ENCODE assay signal across 22 cellular contexts in genomic region chr6:139380168-139380567, GRCh38. TPM values are rescaled to one million over a fixed set of nuclear protein-coding genes. Genes with fewer than 3 reads are reported as not detected.
DNase-seq lines count a peak whose midpoint lies in the region; ATAC-seq, FAIRE-seq and TF ChIP-seq lines count a peak whose summit lies in the region.
"Had no signal": no experiment of that assay in that cellular context is flagged by ENCODE, and none has a peak within 500 bp of the region (broad histone marks: within the 10 kb centered on the region; RNA-seq: fewer than 3 reads in every experiment).

No MANE protein-coding gene starts in this region.

- H2AFZ ChIP-seq in IMR-90 (replicated peaks; ENCODE audit: low read length, poor library complexity), result no peak overlapping the region
- H2AFZ ChIP-seq in K562 (ENCODE audit: low read depth, low read length), result peak overlapping the region; percentile 89
- H2AFZ ChIP-seq in parathyroid adenoma, result peak overlapping the region; percentile 18
- H2AFZ ChIP-seq in smooth muscle cell (ENCODE audit: low read depth), result no peak overlapping the region

- H3K9me1 ChIP-seq in IMR-90 (ENCODE audit: insufficient read depth, low read length) (peaks cover 4% of the 10 kb centered on the region; the same call in 1 of the 2 replicates), K562 (ENCODE audit: control insufficient read depth, insufficient read depth, low read length) (no peaks in the 10 kb centered on the region)

- TF ChIP-seq POLR2A in IMR-90 (IDR thresholded peaks at IDR 0.05; ENCODE audit: low read depth, low read length), result no peak
- TF ChIP-seq POLR2A in NB4 (IDR thresholded peaks at IDR 0.05; ENCODE audit: extremely low read depth, insufficient read length), result no peak
- no peak for TF ChIP-seq POLR2A in K562 (conservative IDR thresholded peaks at IDR 0.05)

- H3K9me3 ChIP-seq in IMR-90 (ENCODE audit: control insufficient read depth, insufficient read depth, low read length) (no peaks in the 10 kb centered on the region), K562 (replicated peaks; ENCODE audit: control insufficient read depth, insufficient read depth, low read depth, low read length) (no peaks in the 10 kb centered on the region), parathyroid adenoma (ENCODE audit: control insufficient read depth, low read length) (no peaks in the 10 kb centered on the region), smooth muscle cell (replicated peaks; ENCODE audit: low read depth) (no peaks in the 10 kb centered on the region), WERI-Rb-1 (ENCODE audit: severe bottlenecking) (no peaks in the 10 kb centered on the region)
- H3K9me3 ChIP-seq: A549, Peyer's patch had no signal

- in situ Hi-C loops in IMR-90 (cut with MboI; ENCODE audit: low sequenced_read_pairs) (no loop called here), K562 (cut with MboI) (no loop called here), KBM-7 (cut with MboI; ENCODE audit: low pct_unique_long_range_greater_than_20kb, low sequenced_read_pairs) (loop anchor here (25.0 kb wide), 3 partner anchors 257 to 1057 kb away; no protein-coding TSS in a partner anchor)

- no peak overlapping the region for H3K18ac ChIP-seq in IMR-90 (ENCODE audit: low read depth, low read length)

- BruUV-seq in IMR-90 (replicated peaks; lab: Mats Ljungman, UMichigan) (no TSS peak), K562 (replicated peaks; lab: Mats Ljungman, UMichigan) (no TSS peak)

- H3K79me2 ChIP-seq in K562 (ENCODE audit: control insufficient read depth, insufficient read depth, low read length), result peaks cover 3% of the 10 kb centered on the region; the same call in 1 of the 3 replicates
- no peaks in the 10 kb centered on the region for H3K79me2 ChIP-seq in parathyroid adenoma
- H3K79me2 ChIP-seq in smooth muscle cell (ENCODE audit: low read depth), result no peaks in the 10 kb centered on the region

- H2AK5ac ChIP-seq in IMR-90 (ENCODE audit: low read depth, low read length), result 0 out of 2 replicates have a peak overlapping the region, but pooled peaks have one; percentile 12

- WGBS in IMR-90 (ENCODE audit: extremely low coverage in 2 of 2, insufficient read length in 1 of 2), 2 experiments, result 100% methylated on average over 3 of the region's 7 CpGs; no CpG with 5 or more reads in 1 of the 2 experiments
- 43% methylated on average over 7 of the region's 7 CpGs for WGBS in K562 (ENCODE audit: insufficient coverage, low coverage, missing lambda C conversion rate)
- 94% methylated on average over 7 of the region's 7 CpGs for WGBS in smooth muscle cell (ENCODE audit: low lambda C conversion rate)

- POLR2A ChIA-PET in IMR-90 (lab: Charles Lee; ENCODE audit: unreplicated experiment), result no interaction called here
- POLR2A ChIA-PET in K562 (lab: Yijun Ruan, JAX), result interaction anchor here (0.6 kb wide), 1 partner anchor 414 kb away, joined by 3 read pairs; no protein-coding TSS in a partner anchor

- H3K4me2 ChIP-seq in IMR-90 (ENCODE audit: low read depth, low read length) (no peak overlapping the region), K562 (ENCODE audit: insufficient read depth, low read length) (peak overlapping the region; percentile 40; the same call in 1 of the 2 replicates), parathyroid adenoma (ENCODE audit: low read length) (no peak overlapping the region), smooth muscle cell (no peak overlapping the region)
- H3K4me2 ChIP-seq: A549 had no signal

- no peak overlapping the region for H2BK5ac ChIP-seq in IMR-90 (ENCODE audit: low read depth, low read length, poor library complexity, severe bottlenecking)

- intact Hi-C loops in IMR-90 (cut with micrococcal nuclease) (no loop called here), K562 (cut with micrococcal nuclease) (no loop called here)

- no peak overlapping the region for H3K23ac ChIP-seq in IMR-90 (ENCODE audit: low read depth, low read length)

- H3K14ac ChIP-seq in IMR-90 (replicated peaks; ENCODE audit: low read depth, low read length), result no peak overlapping the region

- ATAC-seq in IMR-90 (ENCODE audit: low read depth) (no peak), K562 (no peak)
- ATAC-seq: A549 had no signal

- H4K8ac ChIP-seq in IMR-90 (ENCODE audit: low read depth in 2 of 2, low read length in 2 of 2), result no peak overlapping the region

- TF ChIP-seq CTCF in IMR-90 (conservative IDR thresholded peaks at IDR 0.05; ENCODE audit: low read depth, low read length) (no peak), NB4 (IDR thresholded peaks at IDR 0.05; ENCODE audit: low read depth, low read length) (no peak), K562 (IDR thresholded peaks at IDR 0.05 in 2 of 3, conservative IDR thresholded peaks at IDR 0.05 in 1 of 3; ENCODE audit: insufficient read depth in 2 of 3, low read depth in 1 of 3, low read length in 3 of 3) (no peak), parathyroid adenoma (IDR thresholded peaks at IDR 0.05) (no peak), smooth muscle cell (IDR thresholded peaks at IDR 0.05; ENCODE audit: borderline replicate concordance, insufficient read depth, poor library complexity, severe bottlenecking) (no peak), WERI-Rb-1 (IDR thresholded peaks at IDR 0.05; ENCODE audit: low read depth, low read length) (no peak)

- H2AK9ac ChIP-seq in IMR-90 (replicated peaks; ENCODE audit: low read depth, low read length, poor library complexity), result no peak overlapping the region

- H4K5ac ChIP-seq in IMR-90 (ENCODE audit: low read depth, low read length), result no peak overlapping the region

- no peak for FAIRE-seq in K562 (lab: Jason Lieb, UNC)
- FAIRE-seq: A549, GM18507 had no signal

- no peak overlapping the region for H3K27ac ChIP-seq in IMR-90 (ENCODE audit: insufficient read depth, low read length)
- H3K27ac ChIP-seq in K562 (ENCODE audit: extremely low read depth, low read depth, low read length), result 0 out of 3 replicates have a peak overlapping the region, but pooled peaks have one; percentile 2
- H3K27ac ChIP-seq in parathyroid adenoma, result no peak overlapping the region
- H3K27ac ChIP-seq in smooth muscle cell (ENCODE audit: low read depth), result no peak overlapping the region
- no peak overlapping the region for H3K27ac ChIP-seq in WERI-Rb-1
- H3K27ac ChIP-seq: BLaER1 treated with 17β-estradiol and CSF1 and Interleukin-3, amounts not matched to agents 10 nM and 100 nM; GM23248; Peyer's patch had no signal

- H3K56ac ChIP-seq in IMR-90 (ENCODE audit: extremely low read depth, insufficient read depth, low read length), result no peak overlapping the region

- no peak overlapping the region for H3K4ac ChIP-seq in IMR-90 (ENCODE audit: low read depth, low read length)

- H3K79me1 ChIP-seq in IMR-90 (ENCODE audit: low read depth in 1 of 2, low read length in 2 of 2), result peaks cover 0 to 14% of the 10 kb centered on the region in 2 experiments; a peak in 1 of 4 replicates

- no peaks in the 10 kb centered on the region for H4K20me1 ChIP-seq in IMR-90 (ENCODE audit: insufficient read depth, low read length)
- no peaks in the 10 kb centered on the region for H4K20me1 ChIP-seq in K562 (replicated peaks; ENCODE audit: control insufficient read depth, insufficient read depth, low read length)
- no peaks in the 10 kb centered on the region for H4K20me1 ChIP-seq in smooth muscle cell (ENCODE audit: low read depth)
- H4K20me1 ChIP-seq: BLaER1 treated with 17β-estradiol and CSF1 and Interleukin-3, amounts not matched to agents 10 nM and 100 nM had no signal

- H3K9ac ChIP-seq in IMR-90 (ENCODE audit: low read depth, low read length) (no peak overlapping the region), K562 (ENCODE audit: insufficient read depth in 1 of 2, low read depth in 2 of 2, low read length in 2 of 2) (no peak overlapping the region; a peak in 1 of 4 replicates), parathyroid adenoma (no peak overlapping the region), smooth muscle cell (ENCODE audit: low read depth) (no peak overlapping the region)
- H3K9ac ChIP-seq: BLaER1 treated with 17β-estradiol and CSF1 and Interleukin-3, amounts not matched to agents 10 nM and 100 nM; GM23248 had no signal

- peak overlapping the region; percentile 29; the same call in 1 of the 2 replicates for H2BK20ac ChIP-seq in IMR-90 (ENCODE audit: low read depth, low read length)

- peaks cover 5% of the 10 kb centered on the region for H3F3A ChIP-seq in smooth muscle cell (ENCODE audit: low read depth)

- no peak for TF ChIP-seq RAD21 in IMR-90 (IDR thresholded peaks at IDR 0.05; ENCODE audit: low read length)
- no peak for TF ChIP-seq RAD21 in K562 (CRISPR knock-in tag; conservative IDR thresholded peaks at IDR 0.05 in 1 of 2, IDR thresholded peaks at IDR 0.05 in 1 of 2)

- H3K4me3 ChIP-seq in IMR-90 (ENCODE audit: insufficient read depth, low read depth, low read length) (no peak overlapping the region), NB4 (ENCODE audit: low read depth, low read length) (no peak overlapping the region), K562 (no peak overlapping the region), parathyroid adenoma (ENCODE audit: low read depth, low read length) (no peak overlapping the region), smooth muscle cell (no peak overlapping the region), WERI-Rb-1 (ENCODE audit: low read depth, low read length) (no peak overlapping the region)
- H3K4me3 ChIP-seq: A549; BLaER1 treated with 17β-estradiol and CSF1 and Interleukin-3, amounts not matched to agents 10 nM and 100 nM; GM23248; Peyer's patch had no signal

- H3K4me1 ChIP-seq in IMR-90 (ENCODE audit: control insufficient read depth, insufficient read depth, low read length) (peaks cover 8% of the 10 kb centered on the region), K562 (replicated peaks in 1 of 2; ENCODE audit: control insufficient read depth in 2 of 2, insufficient read depth in 2 of 2, low read length in 2 of 2) (peaks cover 24 to 52% of the 10 kb centered on the region in 2 experiments), parathyroid adenoma (peaks cover 7% of the 10 kb centered on the region), smooth muscle cell (ENCODE audit: low read depth) (peaks cover 13% of the 10 kb centered on the region)

- dilution Hi-C loops in IMR-90 (cut with HindIII; ENCODE audit: low sequenced_read_pairs, unreplicated experiment), result no loop called here

- H2BK120ac ChIP-seq in IMR-90 (ENCODE audit: low read depth, low read length), result no peak overlapping the region

- TF ChIP-seq EP300 in K562 (IDR thresholded peaks at IDR 0.05; ENCODE audit: low read length), result no peak

- H3K36me3 ChIP-seq in IMR-90 (ENCODE audit: control insufficient read depth, insufficient read depth, low read length) (no peaks in the 10 kb centered on the region), K562 (ENCODE audit: control insufficient read depth, insufficient read depth, low read length) (no peaks in the 10 kb centered on the region), parathyroid adenoma (ENCODE audit: control insufficient read depth, insufficient read depth, low read length) (no peaks in the 10 kb centered on the region), smooth muscle cell (ENCODE audit: low read depth) (no peaks in the 10 kb centered on the region), WERI-Rb-1 (no peaks in the 10 kb centered on the region)
- H3K36me3 ChIP-seq: BLaER1 treated with 17β-estradiol and CSF1 and Interleukin-3, amounts not matched to agents 10 nM and 100 nM; Peyer's patch had no signal

- H4K91ac ChIP-seq in IMR-90 (ENCODE audit: insufficient read depth, low read depth, low read length), result no peak overlapping the region

- H3K27me3 ChIP-seq in IMR-90 (ENCODE audit: control insufficient read depth, insufficient read depth, low read length), result no peaks in the 10 kb centered on the region
- H3K27me3 ChIP-seq in K562 (ENCODE audit: control insufficient read depth in 2 of 2, insufficient read depth in 2 of 2, low read length in 2 of 2), result no peaks in the 10 kb centered on the region
- no peaks in the 10 kb centered on the region for H3K27me3 ChIP-seq in parathyroid adenoma (ENCODE audit: control insufficient read depth, insufficient read depth, low read length)
- no peaks in the 10 kb centered on the region for H3K27me3 ChIP-seq in smooth muscle cell (ENCODE audit: low read depth)
- H3K27me3 ChIP-seq in WERI-Rb-1 (ENCODE audit: insufficient read depth, low read depth, severe bottlenecking), result no peaks in the 10 kb centered on the region
- H3K27me3 ChIP-seq: BLaER1 treated with 17β-estradiol and CSF1 and Interleukin-3, amounts not matched to agents 10 nM and 100 nM; Peyer's patch had no signal

- CTCF ChIA-PET in IMR-90 (lab: Yijun Ruan, JAX) (no interaction called here), K562 (lab: Yijun Ruan, JAX; ENCODE audit: low intra/inter-chr PET ratio) (no interaction called here)

- H2BK15ac ChIP-seq in IMR-90 (ENCODE audit: low read depth, low read length), result no peak overlapping the region

- DNase-seq in IMR-90 (no peak), NB4 (ENCODE audit: low read depth) (peak; percentile 25), K562 (ENCODE audit: extremely low read depth in 1 of 4, low spot score in 3 of 4) (peak in 2 of 4 experiments; percentile 18 to 21), smooth muscle cell (lab: John Stamatoyannopoulos, UW; ENCODE audit: unreplicated experiment) (no peak), KBM-7 (no peak), WERI-Rb-1 (no peak)
- DNase-seq: CD4-positive, alpha-beta T cell; DMS53; GM23248; H7; NCI-H1092; NCI-H1417 treated with DMSO at 0.1 percent for 48 hours; NCI-H1694 treated with DMSO at 0.1 percent for 48 hours; NCI-H2081; NCI-H2227 treated with DMSO at 0.1 percent for 48 hours; NCI-H526 treated with DMSO at 0.1 percent for 48 hours; Peyer's patch; SHP77 treated with DMSO at 0.1 percent for 48 hours had no signal

RNA-seq across cellular contexts. Expression of gene CITED2, which starts 5.7 kb away (rescaled TPM):
- 163 and 266 TPM in 2 replicates for total RNA-seq in IMR-90 (2012; rRNA removed)
- polyA plus RNA-seq in IMR-90 (2012; rRNA removed), result 483 and 714 TPM in 2 replicates
- polyA plus RNA-seq in IMR-90 (2012; cell fraction: cytosol; rRNA removed), result 132 and 474 TPM in 2 replicates
- polyA plus RNA-seq in IMR-90 (2012; cell fraction: nucleus; rRNA removed; ENCODE audit: low replicate concordance), result 416 and 734 TPM in 2 replicates
- total RNA-seq in K562 (2011; cell fraction: chromatin; rRNA removed; ENCODE audit: low replicate concordance), result 15.3 and 17.8 TPM in 2 replicates
- 22.8 and 25.8 TPM in 2 replicates for total RNA-seq in K562 (2011; cell fraction: nucleolus; rRNA removed)
- 18.8 and 19.2 TPM in 2 replicates for total RNA-seq in K562 (2011; cell fraction: nucleoplasm; rRNA removed)
- total RNA-seq in K562 (2014; rRNA removed), result 56.6 and 80.0 TPM in 2 replicates
- total RNA-seq in K562 (2014; rRNA removed; fragmentation: Illumina TruSeq; extraction: Trizol), result 15.3 and 18.2 TPM in 2 replicates
- total RNA-seq in K562 (2015; rRNA removed; fragmentation: Illumina TruSeq; extraction: Trizol), result 12.0 and 13.5 TPM in 2 replicates
- total RNA-seq in K562 (2021), result 80.9 and 86.1 TPM in 2 replicates
- polyA plus RNA-seq in K562 (2011; rRNA removed), result 17.5 and 44.7 TPM in 2 replicates
- polyA plus RNA-seq in K562 (2011; cell fraction: cytosol; rRNA removed), result 24.9 and 64.7 TPM in 2 replicates
- polyA plus RNA-seq in K562 (2011; cell fraction: nucleus; rRNA removed), result 35.6 and 45.1 TPM in 2 replicates
- 30.8 and 32.8 TPM in 2 replicates for polyA plus RNA-seq in K562 (2012)
- 43.4 and 44.8 TPM in 2 replicates for polyA plus RNA-seq in K562 (2014; fragmentation: Illumina TruSeq; extraction: Trizol)
- polyA plus RNA-seq in K562 (2014; fragmentation: Nextera tagmentation; extraction: Ambion mirVana), result under 1 TPM; 0.21 to 0.43 TPM
- 34.2 and 34.8 TPM in 2 replicates for polyA plus RNA-seq in K562 (2014; rRNA removed)
- 8.4 and 17.5 TPM in 2 replicates for polyA minus RNA-seq in K562 (2011; rRNA and poly(A)+ RNA removed)
- polyA minus RNA-seq in K562 (2011; cell fraction: cytosol; rRNA and poly(A)+ RNA removed), result 22.9 and 45.5 TPM in 2 replicates
- 19.1 and 55.8 TPM in 2 replicates for polyA minus RNA-seq in K562 (2011; cell fraction: nucleus; rRNA and poly(A)+ RNA removed)
- total RNA-seq in smooth muscle cell, result 209 and 213 TPM in 2 replicates
- polyA plus RNA-seq in smooth muscle cell, result 58.2 and 67.9 TPM in 2 replicates

Comparison
In these comparisons a context has a peak if more than half of its experiments do, and no peak if none do; other contexts are left out.
1. H2AFZ ChIP-seq: peak in K562 (single experiment) and parathyroid adenoma (single experiment); none in IMR-90 (single experiment) and smooth muscle cell (single experiment).